8 cellular contexts compared by ENCODE assay signal in the genomic region with DNA sequence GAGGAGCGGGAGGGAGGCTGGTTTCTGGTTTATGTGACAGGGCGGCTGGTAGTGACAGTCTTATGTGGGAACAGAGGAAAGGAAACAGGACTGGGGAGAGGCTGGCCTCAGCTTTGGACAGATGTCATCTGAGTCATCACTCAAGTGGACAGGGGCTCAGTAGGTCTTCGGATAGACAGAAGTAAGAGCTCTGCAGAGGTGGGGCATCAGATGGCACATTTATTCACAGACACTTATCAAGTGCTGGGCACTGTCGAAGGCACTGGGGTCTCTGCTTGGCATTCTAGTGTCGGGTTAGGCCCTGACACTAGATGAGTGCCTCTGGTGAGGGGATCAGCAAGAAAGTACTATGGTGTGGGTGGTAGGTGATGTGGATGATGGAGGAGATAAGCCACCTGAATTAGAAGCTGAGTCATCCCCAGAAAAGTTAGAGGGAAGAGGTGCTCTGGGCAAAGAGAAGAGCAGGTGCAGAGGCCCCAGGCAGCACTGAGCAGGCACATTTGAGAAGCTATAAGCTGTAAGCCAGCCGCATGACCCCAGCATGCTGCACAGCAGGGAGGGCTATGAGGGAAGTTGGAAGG. TPM values are rescaled to one million over a fixed set of nuclear protein-coding genes. Genes with fewer than 3 reads are reported as not detected.
DNase-seq lines count a peak whose midpoint lies in the region; ATAC-seq lines count a peak whose summit lies in the region.

No MANE protein-coding gene starts in this region.

- ATAC-seq in GM18909 (IDR thresholded peaks at IDR 0.05; ENCODE audit: poor library complexity, unreplicated experiment): peak; percentile 46
- ATAC-seq in GM21619 (IDR thresholded peaks at IDR 0.05; ENCODE audit: unreplicated experiment): no peak

- H4K8ac ChIP-seq in trophoblast cell (ENCODE audit: low read depth, low read length): no peak overlapping the region

- no peak overlapping the region for H3K4ac ChIP-seq in trophoblast cell (ENCODE audit: low read depth, low read length)

- no peak overlapping the region for H4K12ac ChIP-seq in trophoblast cell (ENCODE audit: low read depth, low read length)

- no CpG with 5 or more reads among the region's 6 CpGs for WGBS in trophoblast cell (ENCODE audit: extremely low coverage, insufficient coverage, insufficient read length)

- no peak overlapping the region for H3K23ac ChIP-seq in trophoblast cell (ENCODE audit: low read length)

- no peak overlapping the region for H3K4me3 ChIP-seq in trophoblast cell (ENCODE audit: low read depth, low read length)

- H3K27me3 ChIP-seq in trophoblast cell (ENCODE audit: insufficient read depth, low read length): no peaks in the 10 kb centered on the region

- no peak overlapping the region for H3K14ac ChIP-seq in trophoblast cell (ENCODE audit: low read length)

- H2BK12ac ChIP-seq in trophoblast cell (ENCODE audit: low read length): no peak overlapping the region

- peaks cover 3% of the 10 kb centered on the region for H3K9me3 ChIP-seq in trophoblast cell (ENCODE audit: insufficient read depth, low read depth, low read length)

- peaks cover 12 to 30% of the 10 kb centered on the region in 2 experiments for H3K4me1 ChIP-seq in trophoblast cell (ENCODE audit: control insufficient read depth in 1 of 2, insufficient read depth in 2 of 2, low read length in 2 of 2)

- H3K79me2 ChIP-seq in trophoblast cell (ENCODE audit: control insufficient read depth, insufficient read depth, low read length, poor library complexity): peaks cover 3% of the 10 kb centered on the region

- H3K18ac ChIP-seq in trophoblast cell (ENCODE audit: low read length): no peak overlapping the region

- H3K4me2 ChIP-seq in trophoblast cell (ENCODE audit: low read length): no peak overlapping the region

- no peaks in the 10 kb centered on the region for H3K36me3 ChIP-seq in trophoblast cell (ENCODE audit: control insufficient read depth in 1 of 2, insufficient read depth in 2 of 2, low read length in 2 of 2)

- H2AFZ ChIP-seq in trophoblast cell (ENCODE audit: insufficient read depth, low read length, poor library complexity): no peak overlapping the region

- no peak overlapping the region for H3K9ac ChIP-seq in trophoblast cell (ENCODE audit: low read length)

- DNase-seq in Ammon's horn (ENCODE audit: low spot score) (peak; percentile 30), NCI-H69 (lab: John Stamatoyannopoulos, UW) (peak; percentile 45), medulla oblongata (ENCODE audit: extremely low spot score) (peak; percentile 44), 8988T (no peak), trophoblast cell (no peak)
- DNase-seq in stimulated activated naive CD4-positive, alpha-beta T cell treated with Interleukin-2 at 50 U/mL for 16 hours (lab: John Stamatoyannopoulos, UW): no peak

- H4K91ac ChIP-seq in trophoblast cell (ENCODE audit: low read depth, low read length): no peak overlapping the region

- H3K79me1 ChIP-seq in trophoblast cell (ENCODE audit: low read length): peaks cover 8% of the 10 kb centered on the region

- H2AK5ac ChIP-seq in trophoblast cell (ENCODE audit: low read length): no peak overlapping the region

- no peak overlapping the region for H3K27ac ChIP-seq in trophoblast cell (ENCODE audit: low read depth, low read length)

- no peak overlapping the region for H2BK5ac ChIP-seq in trophoblast cell (ENCODE audit: low read depth, low read length, poor library complexity)

- H2BK120ac ChIP-seq in trophoblast cell (ENCODE audit: insufficient read depth, low read length, poor library complexity): no peak overlapping the region

RNA-seq across cellular contexts. Expression of a gene that starts 27.4 kb away (rescaled TPM):
- 26.2 and 29.3 TPM in 2 replicates for polyA plus RNA-seq in trophoblast cell (2013)

RNA-seq across cellular contexts. Expression of a gene that starts 33.7 kb away (rescaled TPM):
- 2.2 and 2.5 TPM in 2 replicates for polyA plus RNA-seq in trophoblast cell (2013)

RNA-seq across cellular contexts. Expression of a gene that starts 46.6 kb away (rescaled TPM):
- polyA plus RNA-seq in trophoblast cell (2013): 113 and 116 TPM in 2 replicates

Comparison
In these comparisons a context has a peak if more than half of its experiments do, and no peak if none do; other contexts are left out.
1. DNase-seq: peak in Ammon's horn (single experiment), NCI-H69 (single experiment) and medulla oblongata (single experiment); none in stimulated activated naive CD4-positive, alpha-beta T cell treated with Interleukin-2 at 50 U/mL for 16 hours (single experiment), 8988T (single experiment) and trophoblast cell (0 of 2).